Comparison of ENCODE assay signal across 11 cellular contexts in the genomic region with DNA sequence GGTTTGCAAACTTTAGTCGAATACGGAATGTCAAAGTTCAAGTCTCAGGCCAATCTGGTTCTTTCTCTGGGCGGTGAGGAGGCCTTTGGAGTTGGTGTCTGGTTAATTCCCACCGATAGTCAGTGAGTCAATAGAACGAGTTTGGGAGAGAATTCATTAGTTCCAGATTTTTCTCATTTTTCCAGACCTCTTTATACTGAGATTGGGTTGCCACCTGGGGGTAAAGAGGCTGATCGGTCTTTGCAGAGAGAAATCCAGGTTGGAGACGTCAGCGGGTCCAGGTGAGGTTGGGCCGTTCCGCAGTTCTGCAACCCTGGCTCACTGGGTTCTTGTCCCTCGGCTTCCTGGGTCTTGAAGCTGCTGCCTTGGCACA. TPM values are rescaled to one million over a fixed set of nuclear protein-coding genes. Genes with fewer than 3 reads are reported as not detected.
A peak's percentile ranks its signal among the peaks of the same experiment; 100 is the strongest.
DNase-seq lines count a peak whose midpoint lies in the region; ATAC-seq and TF ChIP-seq lines count a peak whose summit lies in the region.
"Had no signal": no experiment of that assay in that cellular context is flagged by ENCODE, and none has a peak within 500 bp of the region (broad histone marks: within the 10 kb centered on the region; RNA-seq: fewer than 3 reads in every experiment).

No MANE protein-coding gene starts in this region.

- ATAC-seq in HG03521 (IDR thresholded peaks at IDR 0.05; ENCODE audit: unreplicated experiment), result no peak
- ATAC-seq: activated CD4-positive, alpha-beta T cell treated with anti-CD3 and anti-CD28 coated beads for 36 hours had no signal

- TF ChIP-seq EP300 in stomach (IDR thresholded peaks at IDR 0.05), result no peak

- H3K9ac ChIP-seq in adipocyte (ENCODE audit: low read length), result no peak overlapping the region
- H3K9ac ChIP-seq in liver (ENCODE audit: low read depth in 1 of 2, low read length in 2 of 2), result peak overlapping the region in 1 of 2 donors; percentile 49

- in situ Hi-C loops in HAP-1 (cut with MboI; ENCODE audit: low sequenced_read_pairs), result no loop called here

- peak in 1 of 2 donors; percentile 35 for TF ChIP-seq RAD21 in liver (IDR thresholded peaks at IDR 0.05)

- H3K9me3 ChIP-seq in HAP-1 (no peaks in the 10 kb centered on the region), adipocyte (ENCODE audit: control insufficient read depth, low read length) (no peaks in the 10 kb centered on the region), liver (ENCODE audit: control insufficient read depth in 4 of 4, low read length in 3 of 4) (no peaks in the 10 kb centered on the region), stomach (no peaks in the 10 kb centered on the region)

- no peak for TF ChIP-seq POLR2A in stomach (IDR thresholded peaks at IDR 0.05)
- TF ChIP-seq POLR2A in erythroblast (IDR thresholded peaks at IDR 0.05; ENCODE audit: low read length), result no peak

- peaks cover 32% of the 10 kb centered on the region for H3K4me1 ChIP-seq in HAP-1
- H3K4me1 ChIP-seq in adipocyte (ENCODE audit: control insufficient read depth, insufficient read depth, low read length), result peaks cover 29% of the 10 kb centered on the region
- peaks cover 11 to 42% (median 28%) of the 10 kb centered on the region in 4 donors for H3K4me1 ChIP-seq in liver (ENCODE audit: control insufficient read depth in 4 of 4, insufficient read depth in 4 of 4, low read length in 3 of 4)
- peaks cover 23 to 63% (median 42%) of the 10 kb centered on the region in 4 donors for H3K4me1 ChIP-seq in stomach

- H3K27ac ChIP-seq in liver (ENCODE audit: low read depth in 1 of 2, low read length in 2 of 2) (peak overlapping the region in 1 of 2 donors; percentile 82), stomach (peak overlapping the region in 4 of 5 donors; percentile 1 to 88 (median 82))

- no peak for TF ChIP-seq CTCF in liver (IDR thresholded peaks at IDR 0.05; ENCODE audit: low read depth, low read length, missing input control)
- no peak for TF ChIP-seq CTCF in stomach (IDR thresholded peaks at IDR 0.05)

- 57% methylated on average over 11 of the region's 11 CpGs for WGBS in liver
- WGBS in stomach, 5 donors, result 74 to 88% (median 78%) methylated on average over 11 of the region's 11 CpGs

- peak overlapping the region; percentile 58 for H3K4me3 ChIP-seq in HAP-1
- peak overlapping the region; percentile 82 for H3K4me3 ChIP-seq in adipocyte (ENCODE audit: low read length)
- no peak overlapping the region for H3K4me3 ChIP-seq in liver (ENCODE audit: low read depth in 1 of 3, low read length in 3 of 3)
- H3K4me3 ChIP-seq in stomach, result peak overlapping the region in 2 of 4 donors; percentile 17 to 95

- DNase-seq in HAP-1 (ENCODE audit: low spot score in 2 of 2), result no peak
- DNase-seq in adipocyte (ENCODE audit: low read depth), result no peak
- DNase-seq in stomach, result no peak
- DNase-seq in DMS53 treated with DMSO at 0.1 percent for 48 hours (lab: John Stamatoyannopoulos, UW; ENCODE audit: unreplicated experiment), result no peak
- no peak for DNase-seq in erythroblast (lab: John Stamatoyannopoulos, UW)
- DNase-seq in HuH-7 (ENCODE audit: low spot score), result no peak
- DNase-seq: activated CD4-positive, alpha-beta T cell treated with anti-CD3 and anti-CD28 coated beads for 36 hours; activated naive CD8-positive, alpha-beta T cell treated with anti-CD3 and anti-CD28 coated beads, Interleukin-2, amount 10 ng/mL, durations not matched to agents 7 days and 5 days; NCI-H1694 had no signal

- H3K27me3 ChIP-seq in HAP-1 (ENCODE audit: low read depth), result no peaks in the 10 kb centered on the region
- H3K27me3 ChIP-seq in adipocyte (replicated peaks; ENCODE audit: control insufficient read depth, insufficient read depth, low read length), result no peaks in the 10 kb centered on the region
- no peaks in the 10 kb centered on the region for H3K27me3 ChIP-seq in liver (ENCODE audit: control insufficient read depth in 4 of 4, insufficient read depth in 4 of 4, low read length in 3 of 4)
- H3K27me3 ChIP-seq in stomach, result no peaks in the 10 kb centered on the region

- intact Hi-C loops in stomach (cut with DNase I; ENCODE audit: low total_unique reads), result no loop called here

- no peaks in the 10 kb centered on the region; the same call in none of the 2 replicates for H3K36me3 ChIP-seq in HAP-1 (replicated peaks)
- H3K36me3 ChIP-seq in adipocyte (ENCODE audit: control insufficient read depth, insufficient read depth, low read length, severe bottlenecking), result no peaks in the 10 kb centered on the region
- H3K36me3 ChIP-seq in liver (ENCODE audit: control insufficient read depth in 4 of 4, insufficient read depth in 3 of 4, low read depth in 1 of 4, low read length in 3 of 4), result no peaks in the 10 kb centered on the region
- H3K36me3 ChIP-seq in stomach, result no peaks in the 10 kb centered on the region

TF ChIP-seq in liver, 16 proteins besides CTCF, POLR2A, EP300 and RAD21:
- TF ChIP-seq SP1 (IDR thresholded peaks at IDR 0.05), result peak; percentile 31
- TF ChIP-seq, protein P1, sequence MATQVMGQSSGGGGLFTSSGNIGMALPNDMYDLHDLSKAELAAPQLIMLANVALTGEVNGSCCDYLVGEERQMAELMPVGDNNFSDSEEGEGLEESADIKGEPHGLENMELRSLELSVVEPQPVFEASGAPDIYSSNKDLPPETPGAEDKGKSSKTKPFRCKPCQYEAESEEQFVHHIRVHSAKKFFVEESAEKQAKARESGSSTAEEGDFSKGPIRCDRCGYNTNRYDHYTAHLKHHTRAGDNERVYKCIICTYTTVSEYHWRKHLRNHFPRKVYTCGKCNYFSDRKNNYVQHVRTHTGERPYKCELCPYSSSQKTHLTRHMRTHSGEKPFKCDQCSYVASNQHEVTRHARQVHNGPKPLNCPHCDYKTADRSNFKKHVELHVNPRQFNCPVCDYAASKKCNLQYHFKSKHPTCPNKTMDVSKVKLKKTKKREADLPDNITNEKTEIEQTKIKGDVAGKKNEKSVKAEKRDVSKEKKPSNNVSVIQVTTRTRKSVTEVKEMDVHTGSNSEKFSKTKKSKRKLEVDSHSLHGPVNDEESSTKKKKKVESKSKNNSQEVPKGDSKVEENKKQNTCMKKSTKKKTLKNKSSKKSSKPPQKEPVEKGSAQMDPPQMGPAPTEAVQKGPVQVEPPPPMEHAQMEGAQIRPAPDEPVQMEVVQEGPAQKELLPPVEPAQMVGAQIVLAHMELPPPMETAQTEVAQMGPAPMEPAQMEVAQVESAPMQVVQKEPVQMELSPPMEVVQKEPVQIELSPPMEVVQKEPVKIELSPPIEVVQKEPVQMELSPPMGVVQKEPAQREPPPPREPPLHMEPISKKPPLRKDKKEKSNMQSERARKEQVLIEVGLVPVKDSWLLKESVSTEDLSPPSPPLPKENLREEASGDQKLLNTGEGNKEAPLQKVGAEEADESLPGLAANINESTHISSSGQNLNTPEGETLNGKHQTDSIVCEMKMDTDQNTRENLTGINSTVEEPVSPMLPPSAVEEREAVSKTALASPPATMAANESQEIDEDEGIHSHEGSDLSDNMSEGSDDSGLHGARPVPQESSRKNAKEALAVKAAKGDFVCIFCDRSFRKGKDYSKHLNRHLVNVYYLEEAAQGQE (IDR thresholded peaks at IDR 0.05), result no peak
- TF ChIP-seq TAF1 (conservative IDR thresholded peaks at IDR 0.05), result no peak
- TF ChIP-seq JUND (IDR thresholded peaks at IDR 0.05), result peak in 1 of 2 donors; percentile 23
- peak; percentile 54 to 64 for TF ChIP-seq HNF4A (conservative IDR thresholded peaks at IDR 0.05)
- peak; percentile 40 to 52 for TF ChIP-seq RXRA (IDR thresholded peaks at IDR 0.05)
- no peak for TF ChIP-seq MAX (IDR thresholded peaks at IDR 0.05)
- TF ChIP-seq FOXA2 (IDR thresholded peaks at IDR 0.05), result no peak

RNA-seq across cellular contexts. Expression of gene CUX1, which starts 1.3 kb away (rescaled TPM):
- 10 to 100 TPM; 18.6 to 40.6 TPM for total RNA-seq in liver
- polyA plus RNA-seq in liver, result 10 to 100 TPM; 19.8 to 23.0 TPM
- total RNA-seq in stomach, result 100 to 1,000 TPM in 2 of 5 donors, 10 to 100 TPM in 3; 44.3 to 201 (median 70.1) TPM
- 10 to 100 TPM; 24.7 to 39.6 (median 33.8) TPM for polyA plus RNA-seq in stomach

Comparison
In these comparisons a context has a peak if more than half of its experiments do, and no peak if none do; other contexts are left out.
1. H3K4me3 ChIP-seq: peak in HAP-1 (single experiment) and adipocyte (single experiment); none in liver (0 of 3).